ENCODE assay signal across 9 cellular contexts in the genomic region with DNA sequence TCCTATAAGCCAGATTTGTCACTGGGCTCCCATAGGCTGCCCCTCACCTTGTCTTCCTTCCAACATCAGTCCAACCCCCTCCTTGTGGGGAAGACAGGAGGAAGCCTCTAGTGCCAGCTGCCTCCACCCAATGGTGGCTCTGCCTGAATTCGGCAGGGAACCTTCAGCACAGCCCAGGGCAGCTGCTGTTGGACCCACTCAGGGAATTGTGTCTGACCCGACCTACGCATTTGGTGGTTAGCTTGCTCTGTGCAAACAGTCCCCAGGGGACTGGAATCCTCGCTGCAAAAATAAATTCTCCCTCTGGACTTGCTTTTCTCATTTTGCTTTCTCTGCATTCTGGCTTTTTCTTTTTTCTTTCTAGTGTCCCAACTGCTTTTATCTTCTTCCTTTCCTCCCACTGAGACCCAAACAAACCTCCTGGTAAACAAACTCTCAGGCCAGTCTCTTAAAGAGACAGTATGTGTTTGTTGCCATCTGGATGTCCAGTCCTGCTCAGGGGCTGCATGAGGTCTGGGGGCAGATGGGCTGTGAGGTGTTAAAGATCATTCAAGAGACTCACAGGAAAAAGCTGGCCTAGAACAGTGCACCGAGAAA.
DNase-seq lines count a peak whose midpoint lies in the region; ATAC-seq and TF ChIP-seq lines count a peak whose summit lies in the region.
"Had no signal": no experiment of that assay in that cellular context is flagged by ENCODE, and none has a peak within 500 bp of the region (broad histone marks: within the 10 kb centered on the region; RNA-seq: fewer than 3 reads in every experiment).

No MANE protein-coding gene starts in this region.

- H3K36me3 ChIP-seq in HEK293 (ENCODE audit: control insufficient read depth in 2 of 2, insufficient read depth in 1 of 2, low read length in 2 of 2) (no peaks in the 10 kb centered on the region), right atrium auricular region (no peaks in the 10 kb centered on the region), gastrocnemius medialis (no peaks in the 10 kb centered on the region)

- no peak overlapping the region for H3K4me3 ChIP-seq in HEK293 (ENCODE audit: low read depth, low read length)
- H3K4me3 ChIP-seq in right atrium auricular region, result no peak overlapping the region
- no peak overlapping the region for H3K4me3 ChIP-seq in gastrocnemius medialis

- peak overlapping the region; percentile 85 for H3K27ac Mint-ChIP-seq in WTC11

- ATAC-seq in WTC11 (no peak), gastrocnemius medialis (no peak), GM21825 (IDR thresholded peaks at IDR 0.05; ENCODE audit: unreplicated experiment) (no peak), HG03025 (IDR thresholded peaks at IDR 0.05; ENCODE audit: low FRiP score, unreplicated experiment) (no peak)

- in situ Hi-C loops in gastrocnemius medialis (cut with MboI; ENCODE audit: low sequenced_read_pairs in 4 of 4), result loop anchor here in 2 of 4 donors (25.0 kb wide), 1 partner anchor 93 kb away; no protein-coding TSS in a partner anchor

- no peak for TF ChIP-seq POLR2A in gastrocnemius medialis (IDR thresholded peaks at IDR 0.05)

- intact Hi-C loops in gastrocnemius medialis (cut with DNase I; ENCODE audit: low total_unique reads), result loop anchor here (5.0 kb wide), 3 partner anchors 53 to 103 kb away; no protein-coding TSS in a partner anchor

- TF ChIP-seq CTCF in HEK293 (tag by site-specific recombination; IDR thresholded peaks at IDR 0.05) (no peak), WTC11 (IDR thresholded peaks at IDR 0.05) (no peak), right atrium auricular region (IDR thresholded peaks at IDR 0.05) (no peak), gastrocnemius medialis (IDR thresholded peaks at IDR 0.05 in 4 of 5, conservative IDR thresholded peaks at IDR 0.05 in 1 of 5) (no peak)

- H3K27ac ChIP-seq in HEK293 (ENCODE audit: extremely low read depth, low read depth, low read length) (no peak overlapping the region), right atrium auricular region (peak overlapping the region; percentile 73 to 82), gastrocnemius medialis (peak overlapping the region; percentile 67 to 81 (median 74))

- H3K4me1 ChIP-seq in HEK293 (ENCODE audit: control insufficient read depth, insufficient read depth, low read length) (peaks cover 6% of the 10 kb centered on the region), right atrium auricular region (peaks cover 0 to 85% of the 10 kb centered on the region in 2 donors), gastrocnemius medialis (peaks cover 51 to 54% of the 10 kb centered on the region in 2 donors)

- H3K36me3 Mint-ChIP-seq in WTC11, result no peaks in the 10 kb centered on the region

- H3K4me3 Mint-ChIP-seq in WTC11, result no peak overlapping the region

- H3K27me3 ChIP-seq in right atrium auricular region, result no peaks in the 10 kb centered on the region
- H3K27me3 ChIP-seq in gastrocnemius medialis, result no peaks in the 10 kb centered on the region

- CTCF ChIA-PET in HEK293 (lab: Yijun Ruan, JAX), result interaction anchor here (0.5 to 4.5 kb wide), 10 partner anchors 14 to 543 kb away, joined by 3 to 22 read pairs (median 4); no protein-coding TSS in a partner anchor
- CTCF ChIA-PET in WTC11 (lab: Charles Lee), result interaction anchor here (1.0 to 1.9 kb wide), 18 partner anchors 8 to 292 kb away, joined by 3 to 15 read pairs (median 5); no protein-coding TSS in a partner anchor

- no peak for DNase-seq in WTC11 (ENCODE audit: low spot score)
- no peak for DNase-seq in right atrium auricular region (ENCODE audit: low spot score)
- DNase-seq in gastrocnemius medialis, result no peak
- no peak for DNase-seq in activated naive CD4-positive, alpha-beta T cell treated with Interleukin-2 at 50 U/mL for 16 hours
- DNase-seq in activated CD4-positive, alpha-beta T cell treated with anti-CD3 and anti-CD28 coated beads, Interleukin-2, amount 50 U/mL, for 48 hours, result no peak
- DNase-seq: nucleus accumbens had no signal

- POLR2A ChIA-PET in HEK293 (lab: Yijun Ruan, JAX), result no interaction called here
- POLR2A ChIA-PET in WTC11 (lab: Charles Lee), result interaction anchor here (0.6 kb wide), 1 partner anchor 387 kb away, joined by 3 read pairs; no protein-coding TSS in a partner anchor

- no peaks in the 10 kb centered on the region; the same call in 1 of the 2 replicates for H3K27me3 Mint-ChIP-seq in WTC11 (ENCODE audit: low read depth)

- H3K9me3 ChIP-seq in HEK293 (ENCODE audit: control insufficient read depth, insufficient read depth, low read depth, low read length) (no peaks in the 10 kb centered on the region), right atrium auricular region (no peaks in the 10 kb centered on the region), gastrocnemius medialis (no peaks in the 10 kb centered on the region)

- no peaks in the 10 kb centered on the region for H3K9me3 Mint-ChIP-seq in WTC11

- peaks cover 61% of the 10 kb centered on the region for H3K4me1 Mint-ChIP-seq in WTC11

TF ChIP-seq in HEK293, 187 proteins besides CTCF, POLR2A, EP300 and RAD21:
- TF ChIP-seq GLIS1 (tag by site-specific recombination; IDR thresholded peaks at IDR 0.05) (peak; percentile 35), ZFHX2 (tag by site-specific recombination; conservative IDR thresholded peaks at IDR 0.05) (0 out of 2 replicates have a peak, but pooled peaks have one; percentile 16), ZNF350 (tag by site-specific recombination; IDR thresholded peaks at IDR 0.05) (no peak), GLI2 (tag by site-specific recombination; IDR thresholded peaks at IDR 0.05; ENCODE audit: borderline replicate concordance, low read depth) (no peak), EGR2 (tag by site-specific recombination; IDR thresholded peaks at IDR 0.05; ENCODE audit: low read depth) (0 out of 2 replicates have a peak, but pooled peaks have one; percentile 11)

TF ChIP-seq in WTC11, 78 proteins besides CTCF, POLR2A, EP300 and RAD21:
- TF ChIP-seq, protein P1, sequence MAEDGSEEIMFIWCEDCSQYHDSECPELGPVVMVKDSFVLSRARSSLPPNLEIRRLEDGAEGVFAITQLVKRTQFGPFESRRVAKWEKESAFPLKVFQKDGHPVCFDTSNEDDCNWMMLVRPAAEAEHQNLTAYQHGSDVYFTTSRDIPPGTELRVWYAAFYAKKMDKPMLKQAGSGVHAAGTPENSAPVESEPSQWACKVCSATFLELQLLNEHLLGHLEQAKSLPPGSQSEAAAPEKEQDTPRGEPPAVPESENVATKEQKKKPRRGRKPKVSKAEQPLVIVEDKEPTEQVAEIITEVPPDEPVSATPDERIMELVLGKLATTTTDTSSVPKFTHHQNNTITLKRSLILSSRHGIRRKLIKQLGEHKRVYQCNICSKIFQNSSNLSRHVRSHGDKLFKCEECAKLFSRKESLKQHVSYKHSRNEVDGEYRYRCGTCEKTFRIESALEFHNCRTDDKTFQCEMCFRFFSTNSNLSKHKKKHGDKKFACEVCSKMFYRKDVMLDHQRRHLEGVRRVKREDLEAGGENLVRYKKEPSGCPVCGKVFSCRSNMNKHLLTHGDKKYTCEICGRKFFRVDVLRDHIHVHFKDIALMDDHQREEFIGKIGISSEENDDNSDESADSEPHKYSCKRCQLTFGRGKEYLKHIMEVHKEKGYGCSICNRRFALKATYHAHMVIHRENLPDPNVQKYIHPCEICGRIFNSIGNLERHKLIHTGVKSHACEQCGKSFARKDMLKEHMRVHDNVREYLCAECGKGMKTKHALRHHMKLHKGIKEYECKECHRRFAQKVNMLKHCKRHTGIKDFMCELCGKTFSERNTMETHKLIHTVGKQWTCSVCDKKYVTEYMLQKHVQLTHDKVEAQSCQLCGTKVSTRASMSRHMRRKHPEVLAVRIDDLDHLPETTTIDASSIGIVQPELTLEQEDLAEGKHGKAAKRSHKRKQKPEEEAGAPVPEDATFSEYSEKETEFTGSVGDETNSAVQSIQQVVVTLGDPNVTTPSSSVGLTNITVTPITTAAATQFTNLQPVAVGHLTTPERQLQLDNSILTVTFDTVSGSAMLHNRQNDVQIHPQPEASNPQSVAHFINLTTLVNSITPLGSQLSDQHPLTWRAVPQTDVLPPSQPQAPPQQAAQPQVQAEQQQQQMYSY (CRISPR knock-in tag; IDR thresholded peaks at IDR 0.05), result peak; percentile 84
- TF ChIP-seq, protein P2, sequence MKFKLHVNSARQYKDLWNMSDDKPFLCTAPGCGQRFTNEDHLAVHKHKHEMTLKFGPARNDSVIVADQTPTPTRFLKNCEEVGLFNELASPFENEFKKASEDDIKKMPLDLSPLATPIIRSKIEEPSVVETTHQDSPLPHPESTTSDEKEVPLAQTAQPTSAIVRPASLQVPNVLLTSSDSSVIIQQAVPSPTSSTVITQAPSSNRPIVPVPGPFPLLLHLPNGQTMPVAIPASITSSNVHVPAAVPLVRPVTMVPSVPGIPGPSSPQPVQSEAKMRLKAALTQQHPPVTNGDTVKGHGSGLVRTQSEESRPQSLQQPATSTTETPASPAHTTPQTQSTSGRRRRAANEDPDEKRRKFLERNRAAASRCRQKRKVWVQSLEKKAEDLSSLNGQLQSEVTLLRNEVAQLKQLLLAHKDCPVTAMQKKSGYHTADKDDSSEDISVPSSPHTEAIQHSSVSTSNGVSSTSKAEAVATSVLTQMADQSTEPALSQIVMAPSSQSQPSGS (CRISPR knock-in tag; IDR thresholded peaks at IDR 0.05; ENCODE audit: borderline replicate concordance, low read depth), result no peak
TF ChIP-seq in WTC11: peak in this region for 1.
